ENCODE assay signal across 9 cellular contexts in genomic region chr4:1793940-1794808, GRCh38. TPM values are rescaled to one million over a fixed set of nuclear protein-coding genes. Genes with fewer than 3 reads are reported as not detected.
DNase-seq lines count a peak whose midpoint lies in the region; ATAC-seq, FAIRE-seq and TF ChIP-seq lines count a peak whose summit lies in the region.
"Had no signal": no experiment of that assay in that cellular context is flagged by ENCODE, and none has a peak within 500 bp of the region (broad histone marks: within the 10 kb centered on the region; RNA-seq: fewer than 3 reads in every experiment).

No MANE protein-coding gene starts in this region.

- TF ChIP-seq POLR2A in NB4 (IDR thresholded peaks at IDR 0.05; ENCODE audit: extremely low read depth, insufficient read length), result no peak

- no peaks in the 10 kb centered on the region for H3K9me3 ChIP-seq in pancreas

- H3K27me3 ChIP-seq in pancreas, result peaks cover 0 to 4% (median 0%) of the 10 kb centered on the region in 4 donors

- ATAC-seq in pancreas (no peak), GM21529 (IDR thresholded peaks at IDR 0.05; ENCODE audit: unreplicated experiment) (no peak), GM19035 (IDR thresholded peaks at IDR 0.05; ENCODE audit: unreplicated experiment) (no peak), HG03460 (IDR thresholded peaks at IDR 0.05; ENCODE audit: unreplicated experiment) (no peak)

- DNase-seq in Caki2 (ENCODE audit: low read depth) (peak; percentile 16), NB4 (ENCODE audit: low read depth) (peak; percentile 34), epithelial cell of esophagus (ENCODE audit: low read depth) (peak; percentile 21), pancreas (no peak), NCI-H2227 (lab: John Stamatoyannopoulos, UW; ENCODE audit: unreplicated experiment) (no peak)
- DNase-seq: NCI-H774 had no signal

- H3K4me3 ChIP-seq in NB4 (ENCODE audit: low read depth, low read length) (no peak overlapping the region), epithelial cell of esophagus (ENCODE audit: low read length) (peak overlapping the region; percentile 76), pancreas (peak overlapping the region; percentile 28 to 61 (median 44))

- intact Hi-C loops in pancreas (cut with DNase I), result no loop called here

- WGBS in pancreas, 2 donors, result 1 to 2% methylated on average over 93 to 101 of the region's 101 CpGs

- in situ Hi-C loops in Caki2 (cut with HindIII; ENCODE audit: low pct_unique_long_range_greater_than_20kb, low sequenced_read_pairs), result no loop called here

- TF ChIP-seq CTCF in NB4 (IDR thresholded peaks at IDR 0.05; ENCODE audit: low read depth, low read length) (no peak), epithelial cell of esophagus (IDR thresholded peaks at IDR 0.05; ENCODE audit: insufficient read depth, low read depth, low read length, missing control alignments) (no peak), pancreas (IDR thresholded peaks at IDR 0.05) (no peak)

- no peaks in the 10 kb centered on the region for H3K36me3 ChIP-seq in pancreas

- H3K27ac ChIP-seq in pancreas, result peak overlapping the region; percentile 33 to 70 (median 52)

- no peak for FAIRE-seq in pancreas (lab: Jason Lieb, UNC)

- peaks cover 8 to 10% (median 8%) of the 10 kb centered on the region in 3 donors for H3K4me1 ChIP-seq in pancreas

RNA-seq across cellular contexts. Expression of gene FGFR3, which starts 1.1 kb away (rescaled TPM):
- total RNA-seq in Caki2 (2014; rRNA removed; shearing (Covaris generic); ENCODE audit: low replicate concordance), result 8.6 and 9.6 TPM in 2 replicates
- 10 to 100 TPM; 40.4 to 88.3 (median 53.5) TPM for total RNA-seq in pancreas
- polyA plus RNA-seq in pancreas, result 100 to 1,000 TPM; 163 to 300 TPM

Comparison
In these comparisons a context has a peak if more than half of its experiments do, and no peak if none do; other contexts are left out.
1. DNase-seq: peak in Caki2 (single experiment), NB4 (single experiment) and epithelial cell of esophagus (single experiment); none in pancreas (0 of 6) and NCI-H2227 (single experiment).